Comparison of ENCODE assay signal across 11 cellular contexts in the genomic region with DNA sequence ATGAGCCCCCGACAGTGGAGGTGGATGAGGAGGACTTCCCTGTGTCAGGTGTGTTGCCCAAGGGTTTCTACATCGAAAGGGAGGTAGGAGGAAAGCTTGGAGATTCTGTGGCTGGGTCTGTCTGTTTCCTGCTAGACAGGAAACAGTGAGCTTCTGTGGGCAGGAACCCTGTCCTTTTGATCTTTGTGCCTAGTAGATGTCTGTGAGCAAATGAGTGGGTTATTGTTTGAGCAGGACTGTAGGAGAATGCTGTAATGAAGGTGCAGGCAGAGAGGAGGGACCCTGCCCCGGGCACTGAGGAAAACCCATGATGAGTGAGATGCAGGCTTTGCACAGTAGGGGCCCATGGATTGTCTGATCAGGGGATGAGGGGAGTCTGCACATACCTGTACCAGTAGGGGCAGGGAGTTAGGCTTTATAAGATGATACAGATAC. TPM values are rescaled to one million over a fixed set of nuclear protein-coding genes. Genes with fewer than 3 reads are reported as not detected.
DNase-seq lines count a peak whose midpoint lies in the region; ATAC-seq and TF ChIP-seq lines count a peak whose summit lies in the region.
"Had no signal": no experiment of that assay in that cellular context is flagged by ENCODE, and none has a peak within 500 bp of the region (broad histone marks: within the 10 kb centered on the region; RNA-seq: fewer than 3 reads in every experiment).

No MANE protein-coding gene starts in this region.

- H3K4me3 Mint-ChIP-seq in stimulated activated naive CD8-positive, alpha-beta T cell treated with anti-CD3 and anti-CD28 coated beads, Interleukin-15, amount 100 ng/mL, for 72 hours = peak overlapping the region; percentile 74 to 83

- peaks cover 43 to 84% of the 10 kb centered on the region in 2 donors for H3K36me3 ChIP-seq in ascending aorta

- peaks cover 46% of the 10 kb centered on the region for H3K4me1 Mint-ChIP-seq in stimulated activated naive CD8-positive, alpha-beta T cell treated with anti-CD3 and anti-CD28 coated beads, Interleukin-15, amount 100 ng/mL, for 72 hours

- DNase-seq in activated CD4-positive, CD25-positive, alpha-beta regulatory T cell treated with anti-CD3 and anti-CD28 coated beads, Interleukin-2, amount 50 U/mL, for 72 hours = no peak
- DNase-seq in activated T-cell treated with anti-CD3 and anti-CD28 coated beads for 1 hour (ENCODE audit: low read depth) = peak; percentile 32
- peak; percentile 70 for DNase-seq in islet precursor cell
- DNase-seq in stimulated activated naive CD8-positive, alpha-beta T cell treated with anti-CD3 and anti-CD28 coated beads, Interleukin-15, amount 100 ng/mL, for 72 hours = peak; percentile 24 to 43
- no peak for DNase-seq in AG08396 (ENCODE audit: low spot score)
- DNase-seq in cerebellar nuclear complex (lab: John Stamatoyannopoulos, UW) = no peak
- DNase-seq in ascending aorta (ENCODE audit: low spot score in 2 of 2) = no peak
- DNase-seq: 8988T, mesenchymal stem cell had no signal

- H3K27me3 Mint-ChIP-seq in stimulated activated naive CD8-positive, alpha-beta T cell treated with anti-CD3 and anti-CD28 coated beads, Interleukin-15, amount 100 ng/mL, for 72 hours = no peaks in the 10 kb centered on the region

- no peak overlapping the region for H3K4me3 ChIP-seq in ascending aorta
- H3K4me3 ChIP-seq: K562 had no signal

- H3K9me3 Mint-ChIP-seq in stimulated activated naive CD8-positive, alpha-beta T cell treated with anti-CD3 and anti-CD28 coated beads, Interleukin-15, amount 100 ng/mL, for 72 hours = no peaks in the 10 kb centered on the region

- peak overlapping the region; percentile 71 to 87 for H3K27ac Mint-ChIP-seq in stimulated activated naive CD8-positive, alpha-beta T cell treated with anti-CD3 and anti-CD28 coated beads, Interleukin-15, amount 100 ng/mL, for 72 hours

- H3K9me3 ChIP-seq in ascending aorta = no peaks in the 10 kb centered on the region

- H3K27ac ChIP-seq in ascending aorta = peak overlapping the region in 1 of 2 donors; percentile 10

- H3K4me1 ChIP-seq in ascending aorta = no peaks in the 10 kb centered on the region

- intact Hi-C loops in ascending aorta (cut with DNase I) = no loop called here

- no peaks in the 10 kb centered on the region for H3K27me3 ChIP-seq in ascending aorta

- no peak for TF ChIP-seq CTCF in ascending aorta (IDR thresholded peaks at IDR 0.05)

- ATAC-seq in activated CD4-positive, CD25-positive, alpha-beta regulatory T cell treated with anti-CD3 and anti-CD28 coated beads, Interleukin-2, amount 50 U/mL, for 24 hours = peak; percentile 76 to 81
- ATAC-seq in stimulated activated naive CD8-positive, alpha-beta T cell treated with anti-CD3 and anti-CD28 coated beads, Interleukin-15, amount 100 ng/mL, for 72 hours = peak; percentile 88
- ATAC-seq: K562 had no signal

RNA-seq across cellular contexts. Expression of a gene that starts 14.0 kb away (rescaled TPM):
- 34.0 TPM for total RNA-seq in ascending aorta

RNA-seq across cellular contexts. Expression of a gene that starts 14.3 kb away (rescaled TPM):
- total RNA-seq in ascending aorta = 30.7 TPM

Comparison
In these comparisons a context has a peak if more than half of its experiments do, and no peak if none do; other contexts are left out.
1. DNase-seq: peak in activated T-cell treated with anti-CD3 and anti-CD28 coated beads for 1 hour (single experiment), islet precursor cell (single experiment) and stimulated activated naive CD8-positive, alpha-beta T cell treated with anti-CD3 and anti-CD28 coated beads, Interleukin-15, amount 100 ng/mL, for 72 hours (2 of 2); none in activated CD4-positive, CD25-positive, alpha-beta regulatory T cell treated with anti-CD3 and anti-CD28 coated beads, Interleukin-2, amount 50 U/mL, for 72 hours (single experiment), AG08396 (single experiment), cerebellar nuclear complex (0 of 2) and ascending aorta (0 of 2).